17 cellular contexts compared by ENCODE assay signal in the genomic region with DNA sequence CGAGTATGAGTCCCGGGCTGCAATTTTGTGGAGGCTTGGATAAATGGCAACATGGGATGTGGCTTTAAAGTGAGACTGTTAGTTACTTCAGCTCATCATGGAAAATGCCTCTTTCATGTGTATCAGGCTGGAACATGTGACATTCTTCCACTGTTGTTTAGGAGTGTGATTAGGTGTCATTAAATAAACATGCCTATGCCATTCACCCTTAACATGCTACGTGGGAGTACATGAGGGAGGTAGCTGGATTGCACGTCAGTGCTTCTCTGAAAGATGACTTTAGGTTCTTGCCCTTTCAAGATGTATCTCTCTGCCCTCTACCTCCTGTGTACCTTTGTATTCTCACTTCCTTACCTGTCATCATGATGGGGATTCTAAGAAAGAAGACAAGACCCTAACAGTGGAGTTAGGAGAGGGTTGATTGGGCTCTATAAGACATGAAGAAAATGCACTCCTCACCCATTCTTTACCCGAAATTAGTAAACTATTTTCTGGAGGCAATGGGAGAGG.
"Had no signal": no experiment of that assay in that cellular context is flagged by ENCODE, and none has a peak within 500 bp of the region (broad histone marks: within the 10 kb centered on the region; RNA-seq: fewer than 3 reads in every experiment).

No MANE protein-coding gene starts in this region.

- H3K9me3 ChIP-seq: lower lobe of right lung, spleen, thyroid gland had no signal

- H3K27ac Mint-ChIP-seq: nephron had no signal

- ATAC-seq: left colon, lower lobe of right lung had no signal

- H3K27ac ChIP-seq: cardiac muscle cell, lower lobe of right lung, spleen, thyroid gland had no signal

- H3K4me1 Mint-ChIP-seq: nephron had no signal

- H3K27me3 ChIP-seq: cardiac muscle cell, spleen, thyroid gland had no signal

- H3K4me3 Mint-ChIP-seq: activated T-cell treated with anti-CD3 and anti-CD28 coated beads, Interleukin-2, amount 50 U/mL, for 4 hours; nephron had no signal

- DNase-seq: activated CD4-positive, CD25-positive, alpha-beta regulatory T cell treated with anti-CD3 and anti-CD28 coated beads, Interleukin-2, amount 50 U/mL, for 72 hours; activated CD8-positive, alpha-beta memory T cell treated with anti-CD3 and anti-CD28 coated beads, Interleukin-2, amount 50 U/mL, for 4 hours; activated gamma-delta T cell; activated T-cell treated with anti-CD3 and anti-CD28 coated beads, Interleukin-2, amount 50 U/mL, for 4 hours; dermis blood vessel endothelial cell; effector memory CD4-positive, alpha-beta T cell; foreskin fibroblast; left colon; lower lobe of right lung; retina; Right ventricle myocardium superior; spleen; stimulated activated naive CD4-positive, alpha-beta T cell treated with Interleukin-2 at 50 U/mL for 16 hours; SW 1271; thyroid gland had no signal

- H3K9me3 Mint-ChIP-seq: activated T-cell treated with anti-CD3 and anti-CD28 coated beads, Interleukin-2, amount 50 U/mL, for 4 hours; nephron had no signal
